ENCODE assay signal across 1 cellular context in the genomic region with DNA sequence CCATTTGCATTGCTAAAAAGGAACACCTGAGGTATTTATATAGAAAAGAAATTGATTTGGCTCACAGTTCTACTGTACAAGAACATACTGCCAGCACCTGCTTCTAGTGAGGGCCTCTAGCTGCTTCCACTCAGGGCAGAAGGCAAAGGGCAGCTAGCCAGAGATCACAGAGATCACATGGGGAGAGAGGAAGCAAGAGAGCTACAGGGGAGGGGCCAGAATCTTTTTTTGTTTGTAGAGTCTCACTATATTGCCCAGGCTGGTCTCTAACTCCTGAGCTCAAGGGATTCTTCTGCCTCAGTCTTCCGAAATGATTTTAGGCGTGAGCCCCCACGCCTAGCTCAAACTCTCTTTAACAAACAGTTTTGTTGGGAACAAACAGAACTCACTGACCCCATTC.
TF ChIP-seq lines count a peak whose summit lies in the region.

No MANE protein-coding gene starts in this region.

TF ChIP-seq in HepG2, 621 proteins besides CTCF, POLR2A, EP300 and RAD21 (continued from another document and continues in another):
- TF ChIP-seq ZBTB40 (IDR thresholded peaks at IDR 0.05): no peak
- TF ChIP-seq ZBTB40 (CRISPR knock-in tag; IDR thresholded peaks at IDR 0.05): no peak
- TF ChIP-seq POGZ (CRISPR knock-in tag; IDR thresholded peaks at IDR 0.05): peak; percentile 77
- no peak for TF ChIP-seq ZNF562 (CRISPR knock-in tag; IDR thresholded peaks at IDR 0.05; ENCODE audit: borderline replicate concordance)
- TF ChIP-seq, protein P1, sequence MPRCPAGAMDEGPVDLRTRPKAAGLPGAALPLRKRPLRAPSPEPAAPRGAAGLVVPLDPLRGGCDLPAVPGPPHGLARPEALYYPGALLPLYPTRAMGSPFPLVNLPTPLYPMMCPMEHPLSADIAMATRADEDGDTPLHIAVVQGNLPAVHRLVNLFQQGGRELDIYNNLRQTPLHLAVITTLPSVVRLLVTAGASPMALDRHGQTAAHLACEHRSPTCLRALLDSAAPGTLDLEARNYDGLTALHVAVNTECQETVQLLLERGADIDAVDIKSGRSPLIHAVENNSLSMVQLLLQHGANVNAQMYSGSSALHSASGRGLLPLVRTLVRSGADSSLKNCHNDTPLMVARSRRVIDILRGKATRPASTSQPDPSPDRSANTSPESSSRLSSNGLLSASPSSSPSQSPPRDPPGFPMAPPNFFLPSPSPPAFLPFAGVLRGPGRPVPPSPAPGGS (CRISPR knock-in tag; IDR thresholded peaks at IDR 0.05): no peak
- TF ChIP-seq, protein P2, sequence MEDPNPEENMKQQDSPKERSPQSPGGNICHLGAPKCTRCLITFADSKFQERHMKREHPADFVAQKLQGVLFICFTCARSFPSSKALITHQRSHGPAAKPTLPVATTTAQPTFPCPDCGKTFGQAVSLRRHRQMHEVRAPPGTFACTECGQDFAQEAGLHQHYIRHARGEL (CRISPR knock-in tag; IDR thresholded peaks at IDR 0.05): no peak
- TF ChIP-seq SOX6 (IDR thresholded peaks at IDR 0.05): no peak
- no peak for TF ChIP-seq SOX6 (CRISPR knock-in tag; IDR thresholded peaks at IDR 0.05)
- no peak for TF ChIP-seq FOXK2 (IDR thresholded peaks at IDR 0.05)
- TF ChIP-seq THRA (CRISPR knock-in tag; IDR thresholded peaks at IDR 0.05; ENCODE audit: borderline replicate concordance): 0 out of 2 replicates have a peak, but pooled peaks have one; percentile 30
- no peak for TF ChIP-seq ZNF83 (CRISPR knock-in tag; IDR thresholded peaks at IDR 0.05; ENCODE audit: borderline replicate concordance)
- TF ChIP-seq, protein P3, sequence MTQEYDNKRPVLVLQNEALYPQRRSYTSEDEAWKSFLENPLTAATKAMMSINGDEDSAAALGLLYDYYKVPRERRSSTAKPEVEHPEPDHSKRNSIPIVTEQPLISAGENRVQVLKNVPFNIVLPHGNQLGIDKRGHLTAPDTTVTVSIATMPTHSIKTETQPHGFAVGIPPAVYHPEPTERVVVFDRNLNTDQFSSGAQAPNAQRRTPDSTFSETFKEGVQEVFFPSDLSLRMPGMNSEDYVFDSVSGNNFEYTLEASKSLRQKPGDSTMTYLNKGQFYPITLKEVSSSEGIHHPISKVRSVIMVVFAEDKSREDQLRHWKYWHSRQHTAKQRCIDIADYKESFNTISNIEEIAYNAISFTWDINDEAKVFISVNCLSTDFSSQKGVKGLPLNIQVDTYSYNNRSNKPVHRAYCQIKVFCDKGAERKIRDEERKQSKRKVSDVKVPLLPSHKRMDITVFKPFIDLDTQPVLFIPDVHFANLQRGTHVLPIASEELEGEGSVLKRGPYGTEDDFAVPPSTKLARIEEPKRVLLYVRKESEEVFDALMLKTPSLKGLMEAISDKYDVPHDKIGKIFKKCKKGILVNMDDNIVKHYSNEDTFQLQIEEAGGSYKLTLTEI (CRISPR knock-in tag; conservative IDR thresholded peaks at IDR 0.05): no peak
- no peak for TF ChIP-seq GATAD1 (CRISPR knock-in tag; IDR thresholded peaks at IDR 0.05)
- no peak for TF ChIP-seq ATF6 (CRISPR knock-in tag; conservative IDR thresholded peaks at IDR 0.05)
- no peak for TF ChIP-seq ADNP (CRISPR knock-in tag; IDR thresholded peaks at IDR 0.05)
- no peak for TF ChIP-seq TSC22D2 (CRISPR knock-in tag; IDR thresholded peaks at IDR 0.05; ENCODE audit: borderline replicate concordance)
- no peak for TF ChIP-seq ISX (CRISPR knock-in tag; conservative IDR thresholded peaks at IDR 0.05)
- TF ChIP-seq ZMYM4 (CRISPR knock-in tag; IDR thresholded peaks at IDR 0.05): peak; percentile 81
- TF ChIP-seq ZNF460 (CRISPR knock-in tag; IDR thresholded peaks at IDR 0.05; ENCODE audit: borderline replicate concordance): no peak
- no peak for TF ChIP-seq PRPF4 (IDR thresholded peaks at IDR 0.05; ENCODE audit: low read depth, low read length, poor library complexity, severe bottlenecking)
- no peak for TF ChIP-seq ZNF564 (CRISPR knock-in tag; IDR thresholded peaks at IDR 0.05)
- no peak for TF ChIP-seq MAFK (conservative IDR thresholded peaks at IDR 0.05 in 1 of 2, IDR thresholded peaks at IDR 0.05 in 1 of 2; ENCODE audit: low read length in 2 of 2)
- no peak for TF ChIP-seq ZSCAN9 (CRISPR knock-in tag; IDR thresholded peaks at IDR 0.05; ENCODE audit: borderline replicate concordance)
- TF ChIP-seq ZNF772 (CRISPR knock-in tag; IDR thresholded peaks at IDR 0.05): no peak
- TF ChIP-seq TRIM22 (IDR thresholded peaks at IDR 0.05): no peak
- TF ChIP-seq RCOR2 (CRISPR knock-in tag; IDR thresholded peaks at IDR 0.05): peak; percentile 46; the same call in 1 of the 2 replicates
- no peak for TF ChIP-seq ZNF367 (CRISPR knock-in tag; IDR thresholded peaks at IDR 0.05; ENCODE audit: borderline replicate concordance)
- peak; percentile 68; the same call in 1 of the 2 replicates for TF ChIP-seq ZMYM3 (CRISPR knock-in tag; IDR thresholded peaks at IDR 0.05)
- TF ChIP-seq LBX2 (CRISPR knock-in tag; IDR thresholded peaks at IDR 0.05; ENCODE audit: borderline replicate concordance): no peak
- no peak for TF ChIP-seq PITX1 (CRISPR knock-in tag; IDR thresholded peaks at IDR 0.05)
- no peak for TF ChIP-seq ZNF674 (CRISPR knock-in tag; IDR thresholded peaks at IDR 0.05; ENCODE audit: low read depth)
- TF ChIP-seq ATM (IDR thresholded peaks at IDR 0.05; ENCODE audit: borderline replicate concordance): no peak
- TF ChIP-seq NFE2L1 (CRISPR knock-in tag; IDR thresholded peaks at IDR 0.05; ENCODE audit: borderline replicate concordance): no peak
- no peak for TF ChIP-seq RAD51 (IDR thresholded peaks at IDR 0.05; ENCODE audit: borderline replicate concordance)
- TF ChIP-seq, protein P4, sequence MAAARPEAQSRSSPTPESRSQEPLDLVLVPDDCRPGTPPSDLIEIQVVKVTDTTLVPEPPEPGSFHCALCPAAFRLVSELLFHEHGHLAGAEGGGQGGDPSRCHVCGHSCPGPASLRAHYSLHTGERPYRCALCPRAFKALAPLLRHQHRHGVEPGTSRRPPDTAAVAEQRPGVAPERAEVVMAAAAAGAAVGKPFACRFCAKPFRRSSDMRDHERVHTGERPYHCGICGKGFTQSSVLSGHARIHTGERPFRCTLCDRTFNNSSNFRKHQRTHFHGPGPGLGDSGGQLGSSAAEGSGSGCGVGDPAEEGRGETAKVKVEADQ (CRISPR knock-in tag; IDR thresholded peaks at IDR 0.05; ENCODE audit: borderline replicate concordance): no peak
- TF ChIP-seq ZSCAN25 (CRISPR knock-in tag; IDR thresholded peaks at IDR 0.05): no peak
- 0 out of 2 replicates have a peak, but pooled peaks have one; percentile 27 for TF ChIP-seq HNF4G (IDR thresholded peaks at IDR 0.05; ENCODE audit: borderline replicate concordance, low read depth, low read length)
- TF ChIP-seq HNF4G (CRISPR knock-in tag; IDR thresholded peaks at IDR 0.05; ENCODE audit: borderline replicate concordance, low read depth): no peak
- TF ChIP-seq HNRNPK (IDR thresholded peaks at IDR 0.05; ENCODE audit: low read depth, low read length, poor library complexity, severe bottlenecking): no peak
- no peak for TF ChIP-seq ZNF614 (CRISPR knock-in tag; IDR thresholded peaks at IDR 0.05; ENCODE audit: borderline replicate concordance)
- 0 out of 2 replicates have a peak, but pooled peaks have one; percentile 33 for TF ChIP-seq ZNF292 (CRISPR knock-in tag; IDR thresholded peaks at IDR 0.05; ENCODE audit: borderline replicate concordance, low read depth)
